ENCODE assay signal across 2 cellular contexts in genomic region chr9:130205912-130206311, GRCh38.
TF ChIP-seq lines count a peak whose summit lies in the region.

No MANE protein-coding gene starts in this region.

TF ChIP-seq in HepG2, 621 proteins besides CTCF, POLR2A, EP300 and RAD21:
- TF ChIP-seq ZNF367 (CRISPR knock-in tag; IDR thresholded peaks at IDR 0.05; ENCODE audit: borderline replicate concordance) (no peak), ZNF10 (CRISPR knock-in tag; IDR thresholded peaks at IDR 0.05; ENCODE audit: borderline replicate concordance, low read depth) (no peak), JUN (CRISPR knock-in tag; IDR thresholded peaks at IDR 0.05) (no peak), SNAI1 (CRISPR knock-in tag; IDR thresholded peaks at IDR 0.05; ENCODE audit: borderline replicate concordance) (no peak), ZNF879 (CRISPR knock-in tag; IDR thresholded peaks at IDR 0.05) (no peak), HOXD1 (CRISPR knock-in tag; IDR thresholded peaks at IDR 0.05) (no peak), ZNF790 (CRISPR knock-in tag; IDR thresholded peaks at IDR 0.05; ENCODE audit: borderline replicate concordance) (no peak), ZNF205 (CRISPR knock-in tag; IDR thresholded peaks at IDR 0.05) (no peak), GATAD1 (CRISPR knock-in tag; IDR thresholded peaks at IDR 0.05) (no peak), ZNF792 (CRISPR knock-in tag; IDR thresholded peaks at IDR 0.05) (no peak), NFIC (IDR thresholded peaks at IDR 0.05; ENCODE audit: low read length) (no peak), MAX (IDR thresholded peaks at IDR 0.05) (no peak), ZNF816 (CRISPR knock-in tag; IDR thresholded peaks at IDR 0.05; ENCODE audit: borderline replicate concordance) (no peak), HMG20B (CRISPR knock-in tag; conservative IDR thresholded peaks at IDR 0.05) (no peak), ZBTB4 (CRISPR knock-in tag; IDR thresholded peaks at IDR 0.05; ENCODE audit: borderline replicate concordance) (no peak), FOXK1 (CRISPR knock-in tag; IDR thresholded peaks at IDR 0.05; ENCODE audit: borderline replicate concordance, low read depth) (no peak), GABPB1 (CRISPR knock-in tag; IDR thresholded peaks at IDR 0.05) (no peak), RELA (CRISPR knock-in tag; IDR thresholded peaks at IDR 0.05) (no peak)

TF ChIP-seq in K562, 482 proteins besides CTCF, POLR2A, EP300 and RAD21:
- TF ChIP-seq STAT6 (CRISPR knock-in tag; IDR thresholded peaks at IDR 0.05) = no peak
- no peak for TF ChIP-seq MAFK (IDR thresholded peaks at IDR 0.05; ENCODE audit: low read length)
- 0 out of 2 replicates have a peak, but pooled peaks have one; percentile 59 for TF ChIP-seq ZNF23 (CRISPR knock-in tag; IDR thresholded peaks at IDR 0.05)
- peak in 1 of 2 experiments; percentile 90; a peak in 2 of 4 replicates for TF ChIP-seq MLLT1 (IDR thresholded peaks at IDR 0.05)
- no peak for TF ChIP-seq CHCHD3 (CRISPR knock-in tag; IDR thresholded peaks at IDR 0.05)
- no peak for TF ChIP-seq TCFL5 (CRISPR knock-in tag; conservative IDR thresholded peaks at IDR 0.05)
- no peak for TF ChIP-seq ZBED1 (IDR thresholded peaks at IDR 0.05)
- TF ChIP-seq BRF1 (IDR thresholded peaks at IDR 0.05; ENCODE audit: borderline replicate concordance, extremely low read depth, insufficient read length) = no peak
- no peak for TF ChIP-seq ARID2 (IDR thresholded peaks at IDR 0.05)
- TF ChIP-seq ARID3A (IDR thresholded peaks at IDR 0.05; ENCODE audit: borderline replicate concordance, low read depth, low read length) = no peak
- peak; percentile 91 for TF ChIP-seq ZBTB17 (CRISPR knock-in tag; IDR thresholded peaks at IDR 0.05)
